ENCODE assay signal across 8 cellular contexts in the genomic region with DNA sequence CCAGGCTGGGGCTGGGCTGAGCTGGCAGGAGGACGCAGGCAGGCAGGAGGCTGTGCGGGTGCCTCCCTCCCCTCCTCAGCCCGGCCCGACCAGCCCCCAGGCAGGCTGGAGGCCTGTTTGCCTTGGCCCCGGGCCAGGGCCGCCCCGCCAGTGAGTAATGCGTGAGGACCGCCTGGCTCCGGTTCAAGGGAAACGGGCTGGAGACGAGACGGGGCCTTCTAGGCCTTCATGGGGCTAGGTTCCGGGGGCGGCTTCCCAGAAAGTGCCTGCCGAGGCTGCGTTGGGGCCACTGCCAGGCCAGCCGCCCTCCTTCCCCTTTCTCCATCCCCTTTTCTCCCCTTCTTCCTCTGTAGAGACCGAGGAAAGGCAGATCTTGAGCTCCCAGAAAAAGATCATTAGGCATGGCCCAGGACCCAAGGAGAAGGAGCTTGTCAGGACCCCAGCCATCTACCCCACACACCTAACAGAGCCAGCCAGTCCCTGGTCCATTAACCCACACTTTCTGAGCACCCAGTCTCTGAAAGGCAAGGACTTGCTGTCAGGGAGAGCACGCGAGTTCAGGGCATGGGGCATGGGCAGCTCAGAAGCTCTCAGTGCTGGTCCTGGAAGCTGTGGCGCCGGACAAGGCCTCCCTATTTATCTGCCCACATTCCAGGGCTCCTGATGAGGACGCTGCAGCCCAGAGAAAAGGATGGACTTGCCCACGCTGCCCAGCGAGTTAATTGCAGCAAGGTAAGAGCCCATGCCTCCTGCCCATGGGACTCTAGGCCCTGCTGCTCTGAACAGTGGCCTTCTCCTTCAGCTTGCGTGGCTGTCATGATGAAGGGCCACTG. TPM values are rescaled to one million over a fixed set of nuclear protein-coding genes. Genes with fewer than 3 reads are reported as not detected.
A peak's percentile ranks its signal among the peaks of the same experiment; 100 is the strongest.
DNase-seq lines count a peak whose midpoint lies in the region; ATAC-seq and TF ChIP-seq lines count a peak whose summit lies in the region.

No MANE protein-coding gene starts in this region.

- H3K4me3 ChIP-seq in AG04450 (ENCODE audit: low read depth, low read length), result no peak overlapping the region
- peak overlapping the region; percentile 11 for H3K4me3 ChIP-seq in left ventricle myocardium inferior
- H3K4me3 ChIP-seq in gastrocnemius medialis, result no peak overlapping the region

- H3K4me1 ChIP-seq in left ventricle myocardium inferior (peaks cover 24% of the 10 kb centered on the region), gastrocnemius medialis (peaks cover 6 to 11% of the 10 kb centered on the region in 2 donors)

- peaks cover 20% of the 10 kb centered on the region for H3K9me3 ChIP-seq in AG04450 (ENCODE audit: control insufficient read depth, insufficient read depth, low read length)
- peaks cover 20% of the 10 kb centered on the region for H3K9me3 ChIP-seq in left ventricle myocardium inferior (replicated peaks)
- no peaks in the 10 kb centered on the region for H3K9me3 ChIP-seq in gastrocnemius medialis

- no peak overlapping the region for H3K27ac Mint-ChIP-seq in WTC11
- H3K27ac Mint-ChIP-seq in activated CD4-positive, alpha-beta T cell treated with anti-CD3 and anti-CD28 coated beads, Interleukin-2, amount 10 ng/mL, durations not matched to agents 24 days and 14 days, result no peak overlapping the region

- peaks cover 10% of the 10 kb centered on the region for H3K36me3 Mint-ChIP-seq in WTC11
- peaks cover 4% of the 10 kb centered on the region for H3K36me3 Mint-ChIP-seq in activated CD4-positive, alpha-beta T cell treated with anti-CD3 and anti-CD28 coated beads, Interleukin-2, amount 10 ng/mL, durations not matched to agents 24 days and 14 days (ENCODE audit: low read depth)

- H3K4me3 Mint-ChIP-seq in WTC11, result no peak overlapping the region
- no peak overlapping the region for H3K4me3 Mint-ChIP-seq in activated CD4-positive, alpha-beta T cell treated with anti-CD3 and anti-CD28 coated beads, Interleukin-2, amount 10 ng/mL, durations not matched to agents 24 days and 14 days

- H3K27me3 Mint-ChIP-seq in WTC11 (ENCODE audit: low read depth), result no peaks in the 10 kb centered on the region; the same call in 1 of the 2 replicates
- H3K27me3 Mint-ChIP-seq in activated CD4-positive, alpha-beta T cell treated with anti-CD3 and anti-CD28 coated beads, Interleukin-2, amount 10 ng/mL, durations not matched to agents 24 days and 14 days, result peaks cover 11% of the 10 kb centered on the region

- H3K27ac ChIP-seq in AG04450 (ENCODE audit: low read depth, low read length), result peak overlapping the region; percentile 85
- peak overlapping the region; percentile 55 for H3K27ac ChIP-seq in left ventricle myocardium inferior (replicated peaks)
- H3K27ac ChIP-seq in gastrocnemius medialis, result peak overlapping the region; percentile 20 to 46 (median 32)

- no peak for TF ChIP-seq POLR2A in gastrocnemius medialis (IDR thresholded peaks at IDR 0.05)

- no peak; the same call in 1 of the 2 replicates for ATAC-seq in WTC11
- peak in 1 of 2 donors; percentile 18 for ATAC-seq in gastrocnemius medialis

- CTCF ChIA-PET in AG04450 (lab: Charles Lee) (interaction anchor here (0.5 kb wide), 1 partner anchor 121 kb away, joined by 3 read pairs; no protein-coding TSS in a partner anchor), WTC11 (lab: Charles Lee) (no interaction called here)

- intact Hi-C loops in left ventricle myocardium inferior (cut with micrococcal nuclease), result no loop called here
- intact Hi-C loops in gastrocnemius medialis (cut with DNase I; ENCODE audit: low total_unique reads), result no loop called here
- intact Hi-C loops in activated CD4-positive, alpha-beta T cell treated with anti-CD3 and anti-CD28 coated beads, Interleukin-2, amount 10 ng/mL, durations not matched to agents 24 days and 14 days (cut with micrococcal nuclease), result no loop called here

- peak; percentile 78 for DNase-seq in AG04450 (ENCODE audit: low read depth, low spot score)
- peak; percentile 84 for DNase-seq in LHCN-M2 (ENCODE audit: low read depth)
- no peak for DNase-seq in WTC11 (ENCODE audit: low spot score)
- DNase-seq in left ventricle myocardium inferior, result peak; percentile 88
- DNase-seq in gastrocnemius medialis, result peak in 1 of 2 donors; percentile 36
- DNase-seq in NCI-H526 treated with DMSO at 0.1 percent for 48 hours (lab: John Stamatoyannopoulos, UW), result no peak
- DNase-seq in NCI-H187 treated with DMSO at 0.1 percent for 48 hours (lab: John Stamatoyannopoulos, UW), result no peak
- DNase-seq in activated CD4-positive, alpha-beta T cell treated with anti-CD3 and anti-CD28 coated beads, Interleukin-2, amount 10 ng/mL, durations not matched to agents 24 days and 14 days, result no peak

- H3K27me3 ChIP-seq in AG04450 (ENCODE audit: control insufficient read depth, insufficient read depth, low read length) (no peaks in the 10 kb centered on the region), left ventricle myocardium inferior (ENCODE audit: low read depth) (no peaks in the 10 kb centered on the region), gastrocnemius medialis (no peaks in the 10 kb centered on the region)

- H3K36me3 ChIP-seq in left ventricle myocardium inferior (no peaks in the 10 kb centered on the region), gastrocnemius medialis (no peaks in the 10 kb centered on the region)

- POLR2A ChIA-PET in AG04450 (lab: Yijun Ruan, JAX), result interaction anchor here (0.5 to 0.7 kb wide), 2 partner anchors 53 to 273 kb away, joined by 4 to 9 read pairs; no protein-coding TSS in a partner anchor
- POLR2A ChIA-PET in WTC11 (lab: Charles Lee), result no interaction called here

- H3K9me3 Mint-ChIP-seq in WTC11, result peaks cover 31% of the 10 kb centered on the region
- peaks cover 25% of the 10 kb centered on the region for H3K9me3 Mint-ChIP-seq in activated CD4-positive, alpha-beta T cell treated with anti-CD3 and anti-CD28 coated beads, Interleukin-2, amount 10 ng/mL, durations not matched to agents 24 days and 14 days

- H3K4me1 Mint-ChIP-seq in WTC11, result no peaks in the 10 kb centered on the region; the same call in none of the 2 replicates
- H3K4me1 Mint-ChIP-seq in activated CD4-positive, alpha-beta T cell treated with anti-CD3 and anti-CD28 coated beads, Interleukin-2, amount 10 ng/mL, durations not matched to agents 24 days and 14 days, result peaks cover 8% of the 10 kb centered on the region

- TF ChIP-seq CTCF in AG04450 (IDR thresholded peaks at IDR 0.05; ENCODE audit: low read depth, low read length), result no peak
- TF ChIP-seq CTCF in WTC11 (IDR thresholded peaks at IDR 0.05), result no peak
- no peak for TF ChIP-seq CTCF in left ventricle myocardium inferior (IDR thresholded peaks at IDR 0.05; ENCODE audit: borderline replicate concordance)
- no peak for TF ChIP-seq CTCF in gastrocnemius medialis (IDR thresholded peaks at IDR 0.05 in 4 of 5, conservative IDR thresholded peaks at IDR 0.05 in 1 of 5)

- in situ Hi-C loops in gastrocnemius medialis (cut with MboI; ENCODE audit: low sequenced_read_pairs in 4 of 4), result no loop called here

TF ChIP-seq in WTC11, 78 proteins besides CTCF, POLR2A, EP300 and RAD21:
- TF ChIP-seq FOXP1 (CRISPR knock-in tag; IDR thresholded peaks at IDR 0.05; ENCODE audit: borderline replicate concordance), result no peak
- TF ChIP-seq GABPB1 (CRISPR knock-in tag; IDR thresholded peaks at IDR 0.05), result peak; percentile 59
- TF ChIP-seq, protein P1, sequence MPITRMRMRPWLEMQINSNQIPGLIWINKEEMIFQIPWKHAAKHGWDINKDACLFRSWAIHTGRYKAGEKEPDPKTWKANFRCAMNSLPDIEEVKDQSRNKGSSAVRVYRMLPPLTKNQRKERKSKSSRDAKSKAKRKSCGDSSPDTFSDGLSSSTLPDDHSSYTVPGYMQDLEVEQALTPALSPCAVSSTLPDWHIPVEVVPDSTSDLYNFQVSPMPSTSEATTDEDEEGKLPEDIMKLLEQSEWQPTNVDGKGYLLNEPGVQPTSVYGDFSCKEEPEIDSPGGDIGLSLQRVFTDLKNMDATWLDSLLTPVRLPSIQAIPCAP (CRISPR knock-in tag; IDR thresholded peaks at IDR 0.05), result no peak

RNA-seq across cellular contexts. Expression of a gene that starts 48.5 kb away (rescaled TPM):
- 7.4 and 8.0 TPM in 2 replicates for polyA plus RNA-seq in AG04450 (2011; rRNA removed)
- 19.6 and 24.1 TPM in 2 replicates for polyA minus RNA-seq in AG04450 (2011; rRNA and poly(A)+ RNA removed)
- total RNA-seq in LHCN-M2 (2014; rRNA removed) (7.6 and 13.9 TPM in 2 replicates), WTC11 (2021) (26.7 to 44.7 TPM (median 29.5 TPM) in 3 replicates), left ventricle myocardium inferior (19.3 TPM), gastrocnemius medialis (10 to 100 TPM in 3 of 4 donors, 1 to 10 TPM in 1; 9.1 to 13.4 (median 10.8) TPM)
- 10.4 TPM for polyA plus RNA-seq in LHCN-M2 (2012)
- total RNA-seq in activated CD4-positive, alpha-beta T cell treated with anti-CD3 and anti-CD28 coated beads, Interleukin-2, amount 10 ng/mL, durations not matched to agents 24 days and 14 days, result 21.8 and 22.4 TPM in 2 replicates

Comparison
In these comparisons a context has a peak if more than half of its experiments do, and no peak if none do; other contexts are left out.
1. DNase-seq: peak in AG04450 (single experiment), LHCN-M2 (single experiment) and left ventricle myocardium inferior (single experiment); none in WTC11 (single experiment), NCI-H526 treated with DMSO at 0.1 percent for 48 hours (single experiment), NCI-H187 treated with DMSO at 0.1 percent for 48 hours (single experiment) and activated CD4-positive, alpha-beta T cell treated with anti-CD3 and anti-CD28 coated beads, Interleukin-2, amount 10 ng/mL, durations not matched to agents 24 days and 14 days (single experiment).
2. H3K27ac ChIP-seq: peak in every context shown above with its lines; median percentile 85 in AG04450; 55 in left ventricle myocardium inferior; 32 in gastrocnemius medialis.